In genomic region chr12:16037533-16037932, GRCh38 we compare ENCODE assay signal across 1 cellular context.
TF ChIP-seq lines count a peak whose summit lies in the region.

No MANE protein-coding gene starts in this region.

TF ChIP-seq in GM23338, 12 proteins besides CTCF, POLR2A, EP300 and RAD21 (continued from another document):
- TF ChIP-seq ZNF462 (CRISPR knock-in tag; IDR thresholded peaks at IDR 0.05), result no peak
TF ChIP-seq in GM23338: peak in this region for 0.
